8 cellular contexts compared by ENCODE assay signal in genomic region chr19:7197169-7197759, GRCh38.
DNase-seq lines count a peak whose midpoint lies in the region; ATAC-seq and TF ChIP-seq lines count a peak whose summit lies in the region.

No MANE protein-coding gene starts in this region.

- H3K4me1 ChIP-seq in lower lobe of right lung: peaks cover 12% of the 10 kb centered on the region

- ATAC-seq in GM19035 (IDR thresholded peaks at IDR 0.05; ENCODE audit: unreplicated experiment) (peak; percentile 51), HG03342 (IDR thresholded peaks at IDR 0.05; ENCODE audit: unreplicated experiment) (peak; percentile 54), lower lobe of right lung (peak; percentile 93)

- intact Hi-C loops in lower lobe of right lung (cut with DNase I): no loop called here

- H3K9me3 ChIP-seq in lower lobe of right lung: no peaks in the 10 kb centered on the region

- peak overlapping the region; percentile 70 for H3K27ac ChIP-seq in lower lobe of right lung

- DNase-seq in AG09309 (ENCODE audit: low read depth) (peak; percentile 95), NCI-H748 treated with DMSO at 0.1 percent for 48 hours (lab: John Stamatoyannopoulos, UW) (peak; percentile 18), lower lobe of right lung (peak; percentile 95)
- DNase-seq in activated CD8-positive, alpha-beta memory T cell treated with anti-CD3 and anti-CD28 coated beads for 24 hours: peak; percentile 93
- peak; percentile 76 for DNase-seq in effector CD8-positive, alpha-beta T cell (lab: John Stamatoyannopoulos, UW)
- DNase-seq in stimulated activated CD4-positive, alpha-beta T cell treated with anti-CD3 and anti-CD28 coated beads, Interleukin-4, amount 100 ng/mL, for 4 hours: peak; percentile 83 to 93

- no peaks in the 10 kb centered on the region for H3K36me3 ChIP-seq in lower lobe of right lung

- TF ChIP-seq CTCF in AG09309 (IDR thresholded peaks at IDR 0.05; ENCODE audit: control insufficient read depth, insufficient read depth, low read depth, low read length, missing control alignments): no peak
- TF ChIP-seq CTCF in lower lobe of right lung (IDR thresholded peaks at IDR 0.05): no peak

- no peaks in the 10 kb centered on the region for H3K27me3 ChIP-seq in lower lobe of right lung (ENCODE audit: low read depth)

- H3K4me3 ChIP-seq in AG09309 (ENCODE audit: control insufficient read depth, low read depth, low read length): peak overlapping the region; percentile 55
- H3K4me3 ChIP-seq in lower lobe of right lung: peak overlapping the region; percentile 41

Comparison
In these comparisons a context has a peak if more than half of its experiments do, and no peak if none do; other contexts are left out.
1. Peak in every context shown above with its lines: DNase-seq, ATAC-seq, H3K4me3 ChIP-seq and H3K27ac ChIP-seq.
2. DNase-seq: peak in every context shown above with its lines; median percentile 95 in AG09309; 95 in lower lobe of right lung; 93 in activated CD8-positive, alpha-beta memory T cell treated with anti-CD3 and anti-CD28 coated beads for 24 hours; 88 in stimulated activated CD4-positive, alpha-beta T cell treated with anti-CD3 and anti-CD28 coated beads, Interleukin-4, amount 100 ng/mL, for 4 hours; 76 in effector CD8-positive, alpha-beta T cell; 18 in NCI-H748 treated with DMSO at 0.1 percent for 48 hours.